ENCODE assay signal across 12 cellular contexts in the genomic region with DNA sequence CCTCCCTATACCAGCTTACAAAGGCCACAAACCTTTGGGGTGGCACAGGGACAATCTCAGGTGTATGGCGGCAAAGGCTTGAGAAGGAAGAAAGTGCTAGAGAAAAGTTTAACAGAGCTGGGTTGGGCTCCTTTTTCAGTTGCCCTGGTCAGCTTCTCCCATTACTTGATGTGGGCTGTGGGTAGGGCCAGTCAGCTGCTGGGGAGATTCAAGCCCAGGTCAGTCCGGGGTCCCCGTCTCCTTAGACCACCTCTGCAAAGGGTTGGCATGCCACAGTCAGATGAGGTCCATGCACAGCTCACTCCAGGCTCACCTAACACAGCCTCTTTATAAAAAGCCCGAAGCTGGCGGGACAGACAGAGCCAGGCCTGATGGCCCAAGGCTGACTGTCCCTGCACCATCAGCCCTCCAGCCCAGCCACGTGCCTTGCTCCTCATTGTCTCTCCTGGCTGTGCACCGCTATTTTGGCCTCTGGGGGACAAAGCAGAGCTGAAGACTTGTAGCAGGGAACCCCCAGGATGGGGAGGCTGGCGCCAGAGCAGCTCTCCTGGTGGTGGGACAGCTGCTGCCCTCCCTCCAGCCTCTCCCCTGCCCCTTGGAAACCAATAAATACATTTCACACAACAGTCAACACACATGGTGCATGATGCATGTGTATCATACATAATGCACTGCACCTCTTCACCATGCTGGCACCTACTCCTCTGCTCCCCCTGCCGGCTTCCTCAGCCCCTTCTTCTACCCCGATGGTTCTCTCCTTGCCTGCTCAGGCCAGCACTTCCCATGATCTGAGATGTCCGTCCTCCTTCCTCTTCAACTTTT.
DNase-seq lines count a peak whose midpoint lies in the region; ATAC-seq and TF ChIP-seq lines count a peak whose summit lies in the region.
"Had no signal": no experiment of that assay in that cellular context is flagged by ENCODE, and none has a peak within 500 bp of the region (broad histone marks: within the 10 kb centered on the region; RNA-seq: fewer than 3 reads in every experiment).

No MANE protein-coding gene starts in this region.

- H3K4me1 ChIP-seq in stomach = no peaks in the 10 kb centered on the region

- DNase-seq in GM10248 (ENCODE audit: extremely low spot score) = no peak
- DNase-seq in LNCaP clone FGC (ENCODE audit: low read depth) = no peak
- peak; percentile 37 for DNase-seq in dermis blood vessel endothelial cell
- DNase-seq in stomach = no peak
- DNase-seq in activated CD4-positive, CD25-positive, alpha-beta regulatory T cell (lab: John Stamatoyannopoulos, UW) = no peak
- DNase-seq in NOMO-1 treated with dmso at 0.1 percent for 144 hours (lab: John Stamatoyannopoulos, UW; ENCODE audit: unreplicated experiment) = no peak
- DNase-seq: activated gamma-delta T cell; CD4-positive, alpha-beta T cell; mesenchymal stem cell; right cardiac atrium had no signal

- no peak for TF ChIP-seq EP300 in stomach (IDR thresholded peaks at IDR 0.05)

- ATAC-seq in HG03196 (IDR thresholded peaks at IDR 0.05; ENCODE audit: unreplicated experiment) = no peak

- no peaks in the 10 kb centered on the region for H3K36me3 ChIP-seq in stomach

- POLR2A ChIA-PET in GM10248 (lab: Yijun Ruan, JAX) = no interaction called here

- no peaks in the 10 kb centered on the region for H3K9me3 ChIP-seq in stomach

- H3K4me3 ChIP-seq in LNCaP clone FGC (ENCODE audit: low read depth, low read length) (no peak overlapping the region), stomach (no peak overlapping the region)

- no peak for TF ChIP-seq POLR2A in stomach (IDR thresholded peaks at IDR 0.05)

- intact Hi-C loops in stomach (cut with DNase I; ENCODE audit: low total_unique reads) = no loop called here

- CTCF ChIA-PET in GM10248 (lab: Yijun Ruan, JAX) = interaction anchor here (0.7 to 3.7 kb wide), 11 partner anchors 9 to 165 kb away, joined by 3 to 37 read pairs (median 4); no protein-coding TSS in a partner anchor

- H3K27ac ChIP-seq in 22Rv1 (no peak overlapping the region), stomach (no peak overlapping the region)

- TF ChIP-seq CTCF in 22Rv1 (IDR thresholded peaks at IDR 0.05) = 0 out of 2 replicates have a peak, but pooled peaks have one; percentile 15
- peak; percentile 47 for TF ChIP-seq CTCF in GM10248 (IDR thresholded peaks at IDR 0.05; ENCODE audit: control extremely low read depth, extremely low read depth, low read depth, missing control alignments)
- 0 out of 2 replicates have a peak, but pooled peaks have one; percentile 9 for TF ChIP-seq CTCF in LNCaP clone FGC (IDR thresholded peaks at IDR 0.05; ENCODE audit: control insufficient read depth, extremely low read depth, insufficient read depth)
- no peak for TF ChIP-seq CTCF in stomach (IDR thresholded peaks at IDR 0.05)

- 85 to 92% (median 85%) methylated on average over 11 of the region's 11 CpGs for WGBS in stomach, 5 donors

- no peaks in the 10 kb centered on the region for H3K27me3 ChIP-seq in stomach

Comparison
In these comparisons a context has a peak if more than half of its experiments do, and no peak if none do; other contexts are left out.
1. CTCF ChIP-seq: peak in 22Rv1 (single experiment), GM10248 (single experiment) and LNCaP clone FGC (single experiment); none in stomach (0 of 7).